In genomic region chr4:40149960-40150385, GRCh38 we compare ENCODE assay signal across 8 cellular contexts. TPM values are rescaled to one million over a fixed set of nuclear protein-coding genes. Genes with fewer than 3 reads are reported as not detected.
DNase-seq lines count a peak whose midpoint lies in the region; ATAC-seq and TF ChIP-seq lines count a peak whose summit lies in the region.

No MANE protein-coding gene starts in this region.

- 76% methylated on average over 3 of the region's 3 CpGs for WGBS in sigmoid colon, 2 donors

- H3F3A ChIP-seq in SU-DHL-6 (ENCODE audit: insufficient read depth), result peaks cover 41% of the 10 kb centered on the region

- H3K4me1 Mint-ChIP-seq in CD8-positive, alpha-beta T cell (ENCODE audit: low read depth), result peaks cover 35% of the 10 kb centered on the region
- peaks cover 46% of the 10 kb centered on the region for H3K4me1 Mint-ChIP-seq in activated naive CD4-positive, alpha-beta T cell treated with anti-CD3 and anti-CD28 coated beads, Interleukin-2, amount 50 U/mL, for 24 hours

- H4K20me1 ChIP-seq in SU-DHL-6 (ENCODE audit: low read depth, low read length), result no peaks in the 10 kb centered on the region

- intact Hi-C loops in CD8-positive, alpha-beta T cell (cut with DNase I, micrococcal nuclease), result loop anchor here (1.0 to 5.0 kb wide), 14 partner anchors 47 to 749 kb away; partner anchors contain the start of genes N4BP2 (in 1 of the 2) and RHOH (in 1 of the 2)
- intact Hi-C loops in sigmoid colon (cut with DNase I), result loop anchor here (2.0 kb wide), 1 partner anchor 159 kb away; no protein-coding TSS in a partner anchor

- ATAC-seq in CD8-positive, alpha-beta T cell, result peak; percentile 94

- no peaks in the 10 kb centered on the region for H3K9me2 ChIP-seq in SU-DHL-6 (replicated peaks; ENCODE audit: insufficient read depth, low read length)

- no peak overlapping the region for H3K27ac ChIP-seq in CD8-positive, alpha-beta T cell (ENCODE audit: low read depth, low read length)
- H3K27ac ChIP-seq in SU-DHL-6 (ENCODE audit: low read depth, low read length) (peak overlapping the region; percentile 78), cardiac muscle cell (no peak overlapping the region), sigmoid colon (no peak overlapping the region)

- CTCF ChIA-PET in CD8-positive, alpha-beta T cell (lab: Charles Lee), result interaction anchor here (0.6 to 5.6 kb wide), 34 partner anchors 9 to 188 kb away, joined by 3 to 72 read pairs (median 4); partner anchors contain the start of genes CHRNA9 and RHOH

- H3K27me3 Mint-ChIP-seq in CD8-positive, alpha-beta T cell (ENCODE audit: low read depth), result no peaks in the 10 kb centered on the region
- no peaks in the 10 kb centered on the region for H3K27me3 Mint-ChIP-seq in activated naive CD4-positive, alpha-beta T cell treated with anti-CD3 and anti-CD28 coated beads, Interleukin-2, amount 50 U/mL, for 24 hours

- no peak for TF ChIP-seq EP300 in sigmoid colon (IDR thresholded peaks at IDR 0.05)

- POLR2A ChIA-PET in CD8-positive, alpha-beta T cell (lab: Charles Lee), result interaction anchor here (1.6 kb wide), 1 partner anchor 157 kb away, joined by 3 read pairs; no protein-coding TSS in a partner anchor

- no peak overlapping the region for H3K4me3 ChIP-seq in CD8-positive, alpha-beta T cell (ENCODE audit: low read depth, low read length)
- H3K4me3 ChIP-seq in SU-DHL-6 (ENCODE audit: insufficient read depth, low read length, poor library complexity, severe bottlenecking) (no peak overlapping the region), cardiac muscle cell (no peak overlapping the region), sigmoid colon (no peak overlapping the region)

- H3K4me3 Mint-ChIP-seq in CD8-positive, alpha-beta T cell, result no peak overlapping the region
- H3K4me3 Mint-ChIP-seq in activated naive CD4-positive, alpha-beta T cell treated with anti-CD3 and anti-CD28 coated beads, Interleukin-2, amount 50 U/mL, for 24 hours, result peak overlapping the region; percentile 38

- TF ChIP-seq POLR2A in sigmoid colon (IDR thresholded peaks at IDR 0.05), result no peak

- peak overlapping the region; percentile 56 for H3K4me2 ChIP-seq in SU-DHL-6 (ENCODE audit: low read depth, low read length, poor library complexity, severe bottlenecking)

- H3K36me3 ChIP-seq in CD8-positive, alpha-beta T cell (ENCODE audit: insufficient read depth, low read length), result no peaks in the 10 kb centered on the region
- peaks cover 6% of the 10 kb centered on the region; the same call in 1 of the 2 replicates for H3K36me3 ChIP-seq in SU-DHL-6 (ENCODE audit: low read length)
- peaks cover 15% of the 10 kb centered on the region for H3K36me3 ChIP-seq in cardiac muscle cell
- no peaks in the 10 kb centered on the region for H3K36me3 ChIP-seq in sigmoid colon

- TF ChIP-seq CTCF in CD8-positive, alpha-beta T cell (IDR thresholded peaks at IDR 0.05), result peak; percentile 88
- TF ChIP-seq CTCF in GM20000 (IDR thresholded peaks at IDR 0.05; ENCODE audit: extremely low read depth, missing control alignments), result peak; percentile 81
- peak; percentile 61 for TF ChIP-seq CTCF in SU-DHL-6 (IDR thresholded peaks at IDR 0.05; ENCODE audit: insufficient read depth, low read length, poor library complexity, severe bottlenecking)
- peak; percentile 69 for TF ChIP-seq CTCF in cardiac muscle cell (IDR thresholded peaks at IDR 0.05; ENCODE audit: low read depth, low read length)
- TF ChIP-seq CTCF in sigmoid colon (IDR thresholded peaks at IDR 0.05), result peak in 3 of 4 experiments; percentile 72 to 81 (median 80)

- peaks cover 17% of the 10 kb centered on the region for H3K36me3 Mint-ChIP-seq in CD8-positive, alpha-beta T cell
- peaks cover 10% of the 10 kb centered on the region for H3K36me3 Mint-ChIP-seq in activated naive CD4-positive, alpha-beta T cell treated with anti-CD3 and anti-CD28 coated beads, Interleukin-2, amount 50 U/mL, for 24 hours

- H3K79me2 ChIP-seq in SU-DHL-6 (ENCODE audit: insufficient read depth, low read length), result peaks cover 5% of the 10 kb centered on the region; the same call in 1 of the 2 replicates

- H3K9ac ChIP-seq in SU-DHL-6 (ENCODE audit: low read length), result 0 out of 2 replicates have a peak overlapping the region, but pooled peaks have one; percentile 11

- DNase-seq in CD8-positive, alpha-beta T cell, result peak; percentile 46 to 80 (median 70)
- DNase-seq in GM20000 (ENCODE audit: low spot score) (peak; percentile 83), NCI-H1092 (lab: John Stamatoyannopoulos, UW) (peak; percentile 61), cardiac muscle cell (ENCODE audit: low read depth in 1 of 2, low spot score in 1 of 2) (peak; percentile 57 to 82), sigmoid colon (no peak), cerebellum (ENCODE audit: low spot score) (no peak)

- peaks cover 36% of the 10 kb centered on the region for H3K4me1 ChIP-seq in CD8-positive, alpha-beta T cell (ENCODE audit: insufficient read depth, low read length)
- no peaks in the 10 kb centered on the region for H3K4me1 ChIP-seq in cardiac muscle cell (ENCODE audit: low read depth)
- H3K4me1 ChIP-seq in sigmoid colon, result no peaks in the 10 kb centered on the region

- peak overlapping the region; percentile 81 for H3K27ac Mint-ChIP-seq in CD8-positive, alpha-beta T cell
- peak overlapping the region; percentile 95 for H3K27ac Mint-ChIP-seq in activated naive CD4-positive, alpha-beta T cell treated with anti-CD3 and anti-CD28 coated beads, Interleukin-2, amount 50 U/mL, for 24 hours

- no peaks in the 10 kb centered on the region for H3K27me3 ChIP-seq in CD8-positive, alpha-beta T cell (ENCODE audit: insufficient read depth, low read length)
- no peaks in the 10 kb centered on the region for H3K27me3 ChIP-seq in SU-DHL-6 (ENCODE audit: low read length)
- no peaks in the 10 kb centered on the region for H3K27me3 ChIP-seq in cardiac muscle cell
- no peaks in the 10 kb centered on the region for H3K27me3 ChIP-seq in sigmoid colon

- H3K9me3 Mint-ChIP-seq in CD8-positive, alpha-beta T cell, result peaks cover 3% of the 10 kb centered on the region
- no peaks in the 10 kb centered on the region for H3K9me3 Mint-ChIP-seq in activated naive CD4-positive, alpha-beta T cell treated with anti-CD3 and anti-CD28 coated beads, Interleukin-2, amount 50 U/mL, for 24 hours

- no peaks in the 10 kb centered on the region for H3K9me3 ChIP-seq in CD8-positive, alpha-beta T cell (ENCODE audit: low read length)
- H3K9me3 ChIP-seq in SU-DHL-6 (ENCODE audit: insufficient read depth, low read length), result no peaks in the 10 kb centered on the region; the same call in 1 of the 2 replicates
- no peaks in the 10 kb centered on the region for H3K9me3 ChIP-seq in cardiac muscle cell (ENCODE audit: low read depth)
- H3K9me3 ChIP-seq in sigmoid colon, result no peaks in the 10 kb centered on the region

- H2AFZ ChIP-seq in SU-DHL-6 (ENCODE audit: low read depth, low read length, severe bottlenecking), result no peak overlapping the region

RNA-seq across cellular contexts. Expression of gene RHOH, which starts 46.9 kb away (rescaled TPM):
- total RNA-seq in CD8-positive, alpha-beta T cell, result 100 to 1,000 TPM; 533 to 539 TPM
- not detected in 2 replicates for total RNA-seq in cardiac muscle cell
- not detected in 2 replicates for polyA plus RNA-seq in cardiac muscle cell
- 1 to 10 TPM in 2 of 4 donors, under 1 TPM in 2; 0.49 to 1.4 (median 1.0) TPM for total RNA-seq in sigmoid colon
- 10 to 100 TPM in 1 of 3 donors, 1 to 10 TPM in 2; 2.5 to 38.8 (median 4.2) TPM for polyA plus RNA-seq in sigmoid colon
- total RNA-seq in cerebellum, result 0.18 TPM

Comparison
In these comparisons a context has a peak if more than half of its experiments do, and no peak if none do; other contexts are left out.
1. DNase-seq: peak in CD8-positive, alpha-beta T cell (7 of 7), GM20000 (single experiment), NCI-H1092 (single experiment) and cardiac muscle cell (2 of 2); none in sigmoid colon (single experiment) and cerebellum (single experiment).
2. RNA of gene RHOH, which starts 46.9 kb away (total RNA-seq): 533 to 539 TPM in CD8-positive, alpha-beta T cell; 0.49 to 1.4 TPM in sigmoid colon, 0.18 TPM in cerebellum (single experiment) and not detected in cardiac muscle cell; every median in the first group is over 100 times any median in the second.
3. Peak in every context shown above with its lines, with median percentiles within 50 percentile points of each other: CTCF ChIP-seq.